In the genomic region with DNA sequence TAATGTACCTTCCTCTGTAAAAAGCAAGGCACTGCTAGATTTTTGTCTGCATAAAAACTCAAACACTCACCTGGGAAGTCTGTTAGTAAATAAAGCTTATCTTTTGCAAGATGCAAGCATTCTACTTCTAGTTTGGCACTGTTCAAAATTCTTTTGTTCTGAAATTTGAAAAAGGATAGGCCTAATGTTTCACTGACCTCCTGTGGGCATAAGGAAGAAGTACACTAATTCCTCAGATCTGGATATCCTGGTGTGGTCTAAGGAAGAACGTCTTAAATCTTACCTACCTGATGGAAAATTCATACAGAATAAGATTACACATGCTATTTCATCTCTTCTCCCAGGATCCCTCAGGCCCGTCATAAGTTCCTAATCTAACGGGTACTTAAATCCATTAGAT, we compare ENCODE assay signal across 1 cellular context.
TF ChIP-seq lines count a peak whose summit lies in the region.

No MANE protein-coding gene starts in this region.

TF ChIP-seq in HCT116, 20 proteins besides CTCF, POLR2A, EP300 and RAD21 (continued from another document):
- TF ChIP-seq, protein P1, sequence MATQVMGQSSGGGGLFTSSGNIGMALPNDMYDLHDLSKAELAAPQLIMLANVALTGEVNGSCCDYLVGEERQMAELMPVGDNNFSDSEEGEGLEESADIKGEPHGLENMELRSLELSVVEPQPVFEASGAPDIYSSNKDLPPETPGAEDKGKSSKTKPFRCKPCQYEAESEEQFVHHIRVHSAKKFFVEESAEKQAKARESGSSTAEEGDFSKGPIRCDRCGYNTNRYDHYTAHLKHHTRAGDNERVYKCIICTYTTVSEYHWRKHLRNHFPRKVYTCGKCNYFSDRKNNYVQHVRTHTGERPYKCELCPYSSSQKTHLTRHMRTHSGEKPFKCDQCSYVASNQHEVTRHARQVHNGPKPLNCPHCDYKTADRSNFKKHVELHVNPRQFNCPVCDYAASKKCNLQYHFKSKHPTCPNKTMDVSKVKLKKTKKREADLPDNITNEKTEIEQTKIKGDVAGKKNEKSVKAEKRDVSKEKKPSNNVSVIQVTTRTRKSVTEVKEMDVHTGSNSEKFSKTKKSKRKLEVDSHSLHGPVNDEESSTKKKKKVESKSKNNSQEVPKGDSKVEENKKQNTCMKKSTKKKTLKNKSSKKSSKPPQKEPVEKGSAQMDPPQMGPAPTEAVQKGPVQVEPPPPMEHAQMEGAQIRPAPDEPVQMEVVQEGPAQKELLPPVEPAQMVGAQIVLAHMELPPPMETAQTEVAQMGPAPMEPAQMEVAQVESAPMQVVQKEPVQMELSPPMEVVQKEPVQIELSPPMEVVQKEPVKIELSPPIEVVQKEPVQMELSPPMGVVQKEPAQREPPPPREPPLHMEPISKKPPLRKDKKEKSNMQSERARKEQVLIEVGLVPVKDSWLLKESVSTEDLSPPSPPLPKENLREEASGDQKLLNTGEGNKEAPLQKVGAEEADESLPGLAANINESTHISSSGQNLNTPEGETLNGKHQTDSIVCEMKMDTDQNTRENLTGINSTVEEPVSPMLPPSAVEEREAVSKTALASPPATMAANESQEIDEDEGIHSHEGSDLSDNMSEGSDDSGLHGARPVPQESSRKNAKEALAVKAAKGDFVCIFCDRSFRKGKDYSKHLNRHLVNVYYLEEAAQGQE (IDR thresholded peaks at IDR 0.05; ENCODE audit: low read depth), result no peak
- no peak for TF ChIP-seq CEBPB (IDR thresholded peaks at IDR 0.05; ENCODE audit: low read depth)
TF ChIP-seq in HCT116: peak in this region for 0.
